ENCODE assay signal across 22 cellular contexts in the genomic region with DNA sequence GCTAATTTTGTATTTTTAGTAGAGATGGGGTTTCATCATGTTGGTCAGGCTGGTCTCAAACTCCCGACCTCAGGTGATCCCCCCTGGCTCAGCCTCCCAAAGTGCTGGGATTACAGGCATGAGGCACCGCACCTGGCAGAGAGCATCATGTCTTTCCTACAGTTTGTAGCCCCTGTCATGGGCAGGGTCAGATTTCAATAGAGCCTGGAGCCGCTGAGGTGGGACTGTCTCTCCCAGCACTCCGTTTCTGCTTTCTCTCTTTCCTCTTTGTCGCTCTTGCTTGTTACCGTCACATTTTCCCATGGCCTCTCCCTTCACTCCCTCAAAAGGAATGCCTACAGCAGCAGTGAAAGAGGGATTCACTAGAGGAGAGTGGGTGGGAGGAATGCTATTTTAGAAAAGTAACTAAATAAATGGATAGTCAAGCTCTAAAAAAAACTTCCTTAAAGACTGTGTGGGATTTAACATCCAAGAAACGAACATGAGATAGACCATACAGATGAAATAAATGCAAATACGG.
"Had no signal": no experiment of that assay in that cellular context is flagged by ENCODE, and none has a peak within 500 bp of the region (broad histone marks: within the 10 kb centered on the region; RNA-seq: fewer than 3 reads in every experiment).

No MANE protein-coding gene starts in this region.

- H3K4me2 ChIP-seq: SK-N-SH had no signal

- H3K36me3 Mint-ChIP-seq: activated CD8-positive, alpha-beta memory T cell treated with anti-CD3 and anti-CD28 coated beads, Interleukin-2, amount 10 ng/mL, durations not matched to agents 7 days and 5 days; activated naive CD4-positive, alpha-beta T cell treated with anti-CD3 and anti-CD28 coated beads, Interleukin-2, amount 10 ng/mL, durations not matched to agents 7 days and 5 days had no signal

- H3K9ac ChIP-seq: SK-N-SH had no signal

- DNase-seq: activated CD4-positive, alpha-beta T cell treated with anti-CD3 and anti-CD28 coated beads, Interleukin-2, amount 10 ng/mL, durations not matched to agents 24 days and 14 days; activated CD8-positive, alpha-beta memory T cell treated with anti-CD3 and anti-CD28 coated beads, Interleukin-2, amount 10 ng/mL, durations not matched to agents 7 days and 5 days; activated CD8-positive, alpha-beta T cell treated with anti-CD3 and anti-CD28 coated beads for 36 hours; activated effector memory CD4-positive, alpha-beta T cell treated with anti-CD3 and anti-CD28 coated beads, Interleukin-2, amount 50 U/mL, for 16 hours; activated naive CD4-positive, alpha-beta T cell treated with anti-CD3 and anti-CD28 coated beads, Interleukin-2, amount 10 ng/mL, durations not matched to agents 7 days and 5 days; activated T-cell treated with anti-CD3 and anti-CD28 coated beads for 4 hours; central memory CD4-positive, alpha-beta T cell; heart right ventricle; lower lobe of right lung; posterior cingulate gyrus; sigmoid colon; SK-N-SH; spleen; stimulated activated CD4-positive, alpha-beta T cell treated with anti-CD3 and anti-CD28 coated beads, Interleukin-4, amount 100 ng/mL, for 1 hour; stimulated activated naive CD4-positive, alpha-beta T cell; T-helper 2 cell; upper lobe of right lung had no signal

- H3K9me3 ChIP-seq: heart right ventricle, lower lobe of right lung, sigmoid colon, SK-N-SH, spleen, thoracic aorta, upper lobe of right lung had no signal

- H3K4me1 Mint-ChIP-seq: activated CD4-positive, alpha-beta T cell treated with anti-CD3 and anti-CD28 coated beads, Interleukin-2, amount 10 ng/mL, durations not matched to agents 24 days and 14 days; activated CD8-positive, alpha-beta memory T cell treated with anti-CD3 and anti-CD28 coated beads, Interleukin-2, amount 10 ng/mL, durations not matched to agents 7 days and 5 days; activated naive CD4-positive, alpha-beta T cell treated with anti-CD3 and anti-CD28 coated beads, Interleukin-2, amount 10 ng/mL, durations not matched to agents 7 days and 5 days had no signal

- ATAC-seq: activated CD4-positive, CD25-positive, alpha-beta regulatory T cell treated with anti-CD3 and anti-CD28 coated beads, Interleukin-2, amount 50 U/mL, for 24 hours; activated CD8-positive, alpha-beta memory T cell treated with anti-CD3 and anti-CD28 coated beads, Interleukin-2, amount 10 ng/mL, durations not matched to agents 7 days and 5 days; activated CD8-positive, alpha-beta T cell treated with anti-CD3 and anti-CD28 coated beads for 36 hours; heart right ventricle; left lobe of liver; lower lobe of right lung; upper lobe of right lung had no signal

- H3K4me3 Mint-ChIP-seq: activated CD4-positive, alpha-beta T cell treated with anti-CD3 and anti-CD28 coated beads, Interleukin-2, amount 10 ng/mL, durations not matched to agents 24 days and 14 days; activated CD8-positive, alpha-beta memory T cell treated with anti-CD3 and anti-CD28 coated beads, Interleukin-2, amount 10 ng/mL, durations not matched to agents 7 days and 5 days; activated CD8-positive, alpha-beta T cell treated with anti-CD3 and anti-CD28 coated beads for 36 hours; activated naive CD4-positive, alpha-beta T cell treated with anti-CD3 and anti-CD28 coated beads, Interleukin-2, amount 10 ng/mL, durations not matched to agents 7 days and 5 days; neural crest cell had no signal

- H3K27ac ChIP-seq: epithelial cell of prostate, heart right ventricle, lower lobe of right lung, sigmoid colon, spleen, upper lobe of right lung had no signal

- H3K4me3 ChIP-seq: heart right ventricle, lower lobe of right lung, sigmoid colon, spleen, thoracic aorta, upper lobe of right lung had no signal

- H3K36me3 ChIP-seq: heart right ventricle, lower lobe of right lung, sigmoid colon, spleen, thoracic aorta, upper lobe of right lung had no signal

- H3K27ac Mint-ChIP-seq: activated CD4-positive, alpha-beta T cell treated with anti-CD3 and anti-CD28 coated beads, Interleukin-2, amount 10 ng/mL, durations not matched to agents 24 days and 14 days; activated CD8-positive, alpha-beta memory T cell treated with anti-CD3 and anti-CD28 coated beads, Interleukin-2, amount 10 ng/mL, durations not matched to agents 7 days and 5 days; activated CD8-positive, alpha-beta T cell treated with anti-CD3 and anti-CD28 coated beads for 36 hours; activated naive CD4-positive, alpha-beta T cell treated with anti-CD3 and anti-CD28 coated beads, Interleukin-2, amount 10 ng/mL, durations not matched to agents 7 days and 5 days had no signal

- H3K4me1 ChIP-seq: lower lobe of right lung, spleen, upper lobe of right lung had no signal

- H3K27me3 ChIP-seq: sigmoid colon, upper lobe of right lung had no signal

- H3K9me3 Mint-ChIP-seq: activated CD4-positive, alpha-beta T cell treated with anti-CD3 and anti-CD28 coated beads, Interleukin-2, amount 10 ng/mL, durations not matched to agents 24 days and 14 days; activated CD8-positive, alpha-beta T cell treated with anti-CD3 and anti-CD28 coated beads for 36 hours; activated naive CD4-positive, alpha-beta T cell treated with anti-CD3 and anti-CD28 coated beads, Interleukin-2, amount 10 ng/mL, durations not matched to agents 7 days and 5 days; neural crest cell had no signal
